ENCODE assay signal across 8 cellular contexts in genomic region chr4:140238353-140239041, GRCh38.
A peak's percentile ranks its signal among the peaks of the same experiment; 100 is the strongest.
DNase-seq lines count a peak whose midpoint lies in the region; ATAC-seq and TF ChIP-seq lines count a peak whose summit lies in the region.

No MANE protein-coding gene starts in this region.

- peaks cover 12% of the 10 kb centered on the region for H3K27me3 Mint-ChIP-seq in activated CD8-positive, alpha-beta memory T cell treated with anti-CD3 and anti-CD28 coated beads, Interleukin-2, amount 10 ng/mL, durations not matched to agents 7 days and 5 days

- H3K9me3 Mint-ChIP-seq in activated CD8-positive, alpha-beta memory T cell treated with anti-CD3 and anti-CD28 coated beads, Interleukin-2, amount 10 ng/mL, durations not matched to agents 7 days and 5 days (ENCODE audit: low read depth) = no peaks in the 10 kb centered on the region

- ATAC-seq in activated CD8-positive, alpha-beta memory T cell treated with anti-CD3 and anti-CD28 coated beads, Interleukin-2, amount 10 ng/mL, durations not matched to agents 7 days and 5 days = no peak
- ATAC-seq in GM18505 (IDR thresholded peaks at IDR 0.05; ENCODE audit: unreplicated experiment) (no peak), GM21529 (IDR thresholded peaks at IDR 0.05; ENCODE audit: unreplicated experiment) (no peak)

- DNase-seq in AG20443 (ENCODE audit: low spot score) (peak; percentile 86), NCI-H1092 treated with DMSO at 0.1 percent for 48 hours (lab: John Stamatoyannopoulos, UW) (peak; percentile 97), SK-N-DZ (ENCODE audit: low spot score) (peak; percentile 91), fibroblast of lung (ENCODE audit: low read depth in 2 of 2) (peak; percentile 85 to 97), nucleus accumbens (lab: John Stamatoyannopoulos, UW) (peak in 42 of 56 donors; percentile 1 to 77 (median 32))
- DNase-seq in activated CD8-positive, alpha-beta memory T cell treated with anti-CD3 and anti-CD28 coated beads, Interleukin-2, amount 10 ng/mL, durations not matched to agents 7 days and 5 days = no peak

- H3K4me3 Mint-ChIP-seq in activated CD8-positive, alpha-beta memory T cell treated with anti-CD3 and anti-CD28 coated beads, Interleukin-2, amount 10 ng/mL, durations not matched to agents 7 days and 5 days = no peak overlapping the region

- H3K36me3 ChIP-seq in fibroblast of lung (ENCODE audit: control insufficient read depth, insufficient read depth, low read length) = no peaks in the 10 kb centered on the region

- H3K4me1 Mint-ChIP-seq in activated CD8-positive, alpha-beta memory T cell treated with anti-CD3 and anti-CD28 coated beads, Interleukin-2, amount 10 ng/mL, durations not matched to agents 7 days and 5 days = peaks cover 33% of the 10 kb centered on the region

- H3K9ac ChIP-seq in fibroblast of lung (ENCODE audit: insufficient read depth, low read length) = peak overlapping the region; percentile 59

- H3K9me3 ChIP-seq in fibroblast of lung (ENCODE audit: control insufficient read depth, insufficient read depth, low read depth, low read length) = no peaks in the 10 kb centered on the region

- H3K27ac ChIP-seq in fibroblast of lung (ENCODE audit: insufficient read depth, low read length) = peak overlapping the region; percentile 91

- no peaks in the 10 kb centered on the region for H4K20me1 ChIP-seq in fibroblast of lung (ENCODE audit: control insufficient read depth, extremely low read depth, insufficient read depth, low read length)

- CTCF ChIA-PET in activated CD8-positive, alpha-beta memory T cell treated with anti-CD3 and anti-CD28 coated beads, Interleukin-2, amount 10 ng/mL, durations not matched to agents 7 days and 5 days (lab: Charles Lee) = interaction anchor here (0.7 to 2.1 kb wide), 8 partner anchors 12 to 85 kb away, joined by 3 to 8 read pairs (median 3); partner anchors contain the start of gene MAML3

- TF ChIP-seq POLR2A in GM18505 (IDR thresholded peaks at IDR 0.05; ENCODE audit: borderline replicate concordance, extremely low read depth, insufficient read depth, insufficient read length) = no peak

- TF ChIP-seq CTCF in fibroblast of lung (conservative IDR thresholded peaks at IDR 0.05 in 1 of 2, IDR thresholded peaks at IDR 0.05 in 1 of 2; ENCODE audit: low read depth in 1 of 2, low read length in 2 of 2) = no peak

- H2AFZ ChIP-seq in fibroblast of lung (ENCODE audit: low read length) = peak overlapping the region; percentile 85

- H3K79me2 ChIP-seq in fibroblast of lung (ENCODE audit: control insufficient read depth, insufficient read depth, low read length) = no peaks in the 10 kb centered on the region

- H3K27ac Mint-ChIP-seq in activated CD8-positive, alpha-beta memory T cell treated with anti-CD3 and anti-CD28 coated beads, Interleukin-2, amount 10 ng/mL, durations not matched to agents 7 days and 5 days = no peak overlapping the region

- no peaks in the 10 kb centered on the region for H3K27me3 ChIP-seq in fibroblast of lung (ENCODE audit: control insufficient read depth, insufficient read depth, low read length)

- no peak overlapping the region for H3K4me3 ChIP-seq in fibroblast of lung (replicated peaks in 1 of 4; ENCODE audit: control extremely low read depth in 1 of 4, insufficient read depth in 1 of 4, low read depth in 3 of 4, low read length in 4 of 4)

- peaks cover 31% of the 10 kb centered on the region for H3K4me1 ChIP-seq in fibroblast of lung (ENCODE audit: control insufficient read depth, extremely low read depth, insufficient read depth, low read length)

- no peaks in the 10 kb centered on the region for H3K36me3 Mint-ChIP-seq in activated CD8-positive, alpha-beta memory T cell treated with anti-CD3 and anti-CD28 coated beads, Interleukin-2, amount 10 ng/mL, durations not matched to agents 7 days and 5 days

- H3K4me2 ChIP-seq in fibroblast of lung (ENCODE audit: extremely low read depth, insufficient read depth, low read length) = peak overlapping the region; percentile 86
